Comparison of ENCODE assay signal across 8 cellular contexts in the genomic region with DNA sequence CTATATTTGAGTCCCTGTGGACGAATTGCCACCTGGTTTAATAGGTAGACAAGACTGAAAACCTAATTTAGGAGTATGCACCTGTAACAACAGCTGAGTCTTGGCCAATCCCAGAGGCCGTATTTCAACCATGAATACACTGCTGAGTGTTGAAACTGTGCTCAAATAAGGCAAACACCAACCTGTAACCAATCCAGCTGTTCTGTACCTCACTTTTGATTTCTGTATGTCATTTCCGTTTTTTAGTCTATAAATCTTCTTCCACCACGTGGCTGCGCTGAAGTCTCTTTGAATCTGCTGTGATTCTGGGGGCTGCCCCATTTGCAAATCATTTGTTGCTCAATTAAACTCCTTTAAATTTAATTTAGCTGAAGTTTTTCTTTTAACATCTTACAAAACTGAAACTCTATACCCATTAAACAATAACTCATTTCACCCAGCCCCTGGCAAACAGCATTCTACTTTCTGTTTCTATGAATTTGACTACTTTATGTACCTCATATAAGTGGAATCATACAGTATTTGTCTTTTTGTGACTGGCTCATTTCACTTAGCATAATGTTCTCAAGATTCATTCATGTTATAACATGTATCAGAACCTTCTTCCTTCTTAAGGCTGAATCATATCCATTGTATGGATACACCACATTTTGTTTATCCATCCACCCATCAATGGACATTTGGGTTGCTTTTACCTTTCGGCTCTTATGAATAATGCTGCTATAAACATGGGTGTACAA. TPM values are rescaled to one million over a fixed set of nuclear protein-coding genes. Genes with fewer than 3 reads are reported as not detected.
DNase-seq lines count a peak whose midpoint lies in the region; ATAC-seq, FAIRE-seq and TF ChIP-seq lines count a peak whose summit lies in the region.
"Had no signal": no experiment of that assay in that cellular context is flagged by ENCODE, and none has a peak within 500 bp of the region (broad histone marks: within the 10 kb centered on the region; RNA-seq: fewer than 3 reads in every experiment).

No MANE protein-coding gene starts in this region.

- H3K27me3 ChIP-seq in uterus, result no peaks in the 10 kb centered on the region

- peak overlapping the region; percentile 60 for H3K27ac Mint-ChIP-seq in T-helper 2 cell treated with Interferon-gamma antibody and Interleukin-4, amounts not matched to agents 5 μg/mL and 100 μg/mL, for 36 hours

- H3K4me3 Mint-ChIP-seq in T-helper 2 cell treated with Interferon-gamma antibody and Interleukin-4, amounts not matched to agents 5 μg/mL and 100 μg/mL, for 36 hours, result peak overlapping the region; percentile 47

- no peaks in the 10 kb centered on the region for H3K9me3 Mint-ChIP-seq in T-helper 2 cell treated with Interferon-gamma antibody and Interleukin-4, amounts not matched to agents 5 μg/mL and 100 μg/mL, for 36 hours

- no peaks in the 10 kb centered on the region for H3K36me3 ChIP-seq in uterus

- no peak overlapping the region for H3K4me3 ChIP-seq in uterus

- no peaks in the 10 kb centered on the region for H3K4me1 ChIP-seq in uterus

- intact Hi-C loops in uterus (cut with DNase I; ENCODE audit: low total_unique reads), result no loop called here

- no peak for TF ChIP-seq POLR2A in uterus (IDR thresholded peaks at IDR 0.05)

- peaks cover 10% of the 10 kb centered on the region for H3K4me1 Mint-ChIP-seq in T-helper 2 cell treated with Interferon-gamma antibody and Interleukin-4, amounts not matched to agents 5 μg/mL and 100 μg/mL, for 36 hours (ENCODE audit: low read depth)

- no peak for TF ChIP-seq CTCF in uterus (IDR thresholded peaks at IDR 0.05)

- no peaks in the 10 kb centered on the region for H3K36me3 Mint-ChIP-seq in T-helper 2 cell treated with Interferon-gamma antibody and Interleukin-4, amounts not matched to agents 5 μg/mL and 100 μg/mL, for 36 hours (ENCODE audit: low read depth)

- DNase-seq in GM19239 (ENCODE audit: insufficient read length, low spot score), result no peak
- peak; percentile 7 for DNase-seq in T-helper 2 cell treated with Interferon-gamma antibody and Interleukin-4, amounts not matched to agents 5 μg/mL and 100 μg/mL, for 36 hours (ENCODE audit: low spot score)
- peak; percentile 39 to 50 for DNase-seq in stimulated activated CD4-positive, alpha-beta T cell treated with anti-CD3 and anti-CD28 coated beads, Interleukin-2, amount 100 ng/mL, for 24 hours
- DNase-seq in uterus, result no peak
- no peak for DNase-seq in NCI-H446 (lab: John Stamatoyannopoulos, UW)
- DNase-seq in NCI-H2081 (lab: John Stamatoyannopoulos, UW), result no peak
- DNase-seq: cortex of kidney had no signal

- H3K9me3 ChIP-seq in uterus, result no peaks in the 10 kb centered on the region

- H3K27ac ChIP-seq in uterus, result no peak overlapping the region

- ATAC-seq in HG02798 (IDR thresholded peaks at IDR 0.05; ENCODE audit: poor library complexity, unreplicated experiment), result peak; percentile 82

- peak; percentile 90 for FAIRE-seq in GM19239 (lab: Jason Lieb, UNC)

- peaks cover 12% of the 10 kb centered on the region for H3K27me3 Mint-ChIP-seq in T-helper 2 cell treated with Interferon-gamma antibody and Interleukin-4, amounts not matched to agents 5 μg/mL and 100 μg/mL, for 36 hours (ENCODE audit: low read depth)

RNA-seq across cellular contexts. Expression of a gene that starts 7.5 kb away (rescaled TPM):
- total RNA-seq in uterus, result 100 to 1,000 TPM in 2 of 4 donors, 10 to 100 TPM in 2; 79.1 to 131 (median 104) TPM

Comparison
In these comparisons a context has a peak if more than half of its experiments do, and no peak if none do; other contexts are left out.
1. DNase-seq: peak in T-helper 2 cell treated with Interferon-gamma antibody and Interleukin-4, amounts not matched to agents 5 μg/mL and 100 μg/mL, for 36 hours (single experiment) and stimulated activated CD4-positive, alpha-beta T cell treated with anti-CD3 and anti-CD28 coated beads, Interleukin-2, amount 100 ng/mL, for 24 hours (2 of 2); none in GM19239 (single experiment), uterus (0 of 2), NCI-H446 (0 of 2) and NCI-H2081 (0 of 2).